8 cellular contexts compared by ENCODE assay signal in the genomic region with DNA sequence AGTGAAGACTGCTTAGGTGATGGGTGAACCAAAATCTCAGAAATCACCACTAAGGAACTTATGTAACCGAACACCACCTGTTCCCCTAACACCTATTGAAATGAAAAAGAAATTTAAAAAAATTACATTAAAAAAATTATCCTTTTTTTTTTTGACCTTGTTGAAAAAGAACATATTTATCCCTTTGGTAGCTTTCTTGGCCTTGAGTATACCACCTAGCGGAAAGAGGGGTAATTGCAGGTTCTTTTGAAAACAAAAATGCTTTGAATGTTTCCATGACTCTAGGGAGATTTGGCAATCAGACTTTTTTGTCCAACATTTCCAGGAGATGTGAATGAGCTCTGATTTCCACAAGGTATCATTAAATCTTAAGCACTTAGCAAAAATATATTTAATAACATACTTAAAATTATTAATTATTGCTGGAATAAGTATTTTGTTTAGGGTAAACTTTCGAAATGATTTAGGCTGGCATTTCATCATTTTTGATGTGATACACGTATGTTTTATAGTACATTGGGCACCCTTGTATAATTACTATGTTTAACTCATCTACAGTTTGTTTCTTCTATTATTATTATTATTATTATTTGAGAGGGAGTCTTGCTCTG. TPM values are rescaled to one million over a fixed set of nuclear protein-coding genes. Genes with fewer than 3 reads are reported as not detected.
DNase-seq lines count a peak whose midpoint lies in the region; ATAC-seq and TF ChIP-seq lines count a peak whose summit lies in the region.

No MANE protein-coding gene starts in this region.

- intact Hi-C loops in PC-3 (cut with micrococcal nuclease) (loop anchor here (5.0 kb wide), 1 partner anchor 263 kb away; no protein-coding TSS in a partner anchor), esophagus squamous epithelium (cut with DNase I) (no loop called here), prostate gland (cut with DNase I) (no loop called here)

- no peaks in the 10 kb centered on the region for H3K9me2 ChIP-seq in PC-3 (replicated peaks; ENCODE audit: low read length)

- TF ChIP-seq CTCF in AG04450 (IDR thresholded peaks at IDR 0.05; ENCODE audit: low read depth, low read length) (peak; percentile 51), GM12874 (IDR thresholded peaks at IDR 0.05; ENCODE audit: insufficient read depth, low read depth, low read length) (peak; percentile 52), PC-3 (conservative IDR thresholded peaks at IDR 0.05; ENCODE audit: low read depth, low read length) (peak; percentile 47), esophagus squamous epithelium (IDR thresholded peaks at IDR 0.05) (peak; percentile 16 to 62 (median 52)), prostate gland (IDR thresholded peaks at IDR 0.05) (peak; percentile 41 to 61 (median 47))

- H3K4me3 ChIP-seq in AG04450 (ENCODE audit: low read depth, low read length), result no peak overlapping the region
- H3K4me3 ChIP-seq in PC-3 (ENCODE audit: low read length), result no peak overlapping the region
- no peak overlapping the region for H3K4me3 ChIP-seq in esophagus squamous epithelium
- H3K4me3 ChIP-seq in prostate gland, result no peak overlapping the region

- no peak for DNase-seq in AG04450 (ENCODE audit: low read depth, low spot score)
- peak; percentile 39 for DNase-seq in PC-3
- DNase-seq in esophagus squamous epithelium (lab: John Stamatoyannopoulos, UW), result no peak
- DNase-seq in prostate gland (ENCODE audit: low spot score), result no peak
- no peak for DNase-seq in stimulated activated CD4-positive, alpha-beta T cell treated with anti-CD3 and anti-CD28 coated beads, Interleukin-2, amount 100 ng/mL, for 48 hours
- no peak for DNase-seq in inferior parietal cortex (ENCODE audit: extremely low spot score)

- no peaks in the 10 kb centered on the region for H3K4me1 ChIP-seq in PC-3 (ENCODE audit: insufficient read depth, low read length)
- no peaks in the 10 kb centered on the region for H3K4me1 ChIP-seq in esophagus squamous epithelium
- no peaks in the 10 kb centered on the region for H3K4me1 ChIP-seq in prostate gland (replicated peaks)

- H3K9ac ChIP-seq in PC-3 (ENCODE audit: low read length), result no peak overlapping the region

- H4K20me1 ChIP-seq in PC-3 (ENCODE audit: low read length), result no peaks in the 10 kb centered on the region

- H3K27ac ChIP-seq in AG04450 (ENCODE audit: low read depth, low read length) (no peak overlapping the region), PC-3 (ENCODE audit: low read length) (no peak overlapping the region), esophagus squamous epithelium (no peak overlapping the region), prostate gland (no peak overlapping the region)

- no peaks in the 10 kb centered on the region for H3K27me3 ChIP-seq in AG04450 (ENCODE audit: control insufficient read depth, insufficient read depth, low read length)
- no peaks in the 10 kb centered on the region for H3K27me3 ChIP-seq in PC-3 (ENCODE audit: low read length)
- no peaks in the 10 kb centered on the region for H3K27me3 ChIP-seq in esophagus squamous epithelium
- H3K27me3 ChIP-seq in prostate gland (replicated peaks; ENCODE audit: insufficient read depth), result no peaks in the 10 kb centered on the region

- no peak overlapping the region for H3K4me2 ChIP-seq in PC-3 (ENCODE audit: low read length)

- ATAC-seq in PC-3 (no peak), GM19397 (IDR thresholded peaks at IDR 0.05; ENCODE audit: unreplicated experiment) (no peak)

- H3K36me3 ChIP-seq in PC-3 (ENCODE audit: low read depth, low read length) (no peaks in the 10 kb centered on the region), esophagus squamous epithelium (no peaks in the 10 kb centered on the region), prostate gland (no peaks in the 10 kb centered on the region)

- no peak overlapping the region for H2AFZ ChIP-seq in PC-3 (ENCODE audit: low read length)

- TF ChIP-seq POLR2A in esophagus squamous epithelium (IDR thresholded peaks at IDR 0.05) (no peak), prostate gland (IDR thresholded peaks at IDR 0.05) (no peak)

- WGBS in esophagus squamous epithelium, 2 donors, result 58 to 67% methylated on average over 4 of the region's 4 CpGs
- 69% methylated on average over 4 of the region's 4 CpGs for WGBS in prostate gland

- BruUV-seq in PC-3 (replicated peaks; lab: Mats Ljungman, UMichigan), result no TSS peak

- H3K79me2 ChIP-seq in PC-3 (ENCODE audit: low read length), result no peaks in the 10 kb centered on the region

- CTCF ChIA-PET in AG04450 (lab: Charles Lee) (interaction anchor here (1.1 to 1.9 kb wide), 2 partner anchors 10 to 288 kb away, joined by 3 to 6 read pairs; no protein-coding TSS in a partner anchor), PC-3 (lab: Charles Lee) (no interaction called here)

- H3K9me3 ChIP-seq in AG04450 (ENCODE audit: control insufficient read depth, insufficient read depth, low read length) (peaks cover 30% of the 10 kb centered on the region), PC-3 (ENCODE audit: low read length) (no peaks in the 10 kb centered on the region), esophagus squamous epithelium (no peaks in the 10 kb centered on the region), prostate gland (no peaks in the 10 kb centered on the region)

- POLR2A ChIA-PET in AG04450 (lab: Yijun Ruan, JAX) (no interaction called here), PC-3 (lab: Charles Lee; ENCODE audit: unreplicated experiment) (no interaction called here)

- H3F3A ChIP-seq in PC-3 (ENCODE audit: low read length, unreplicated experiment), result no peaks in the 10 kb centered on the region

RNA-seq across cellular contexts. Expression of gene ELMO1, which starts 47.0 kb away (rescaled TPM):
- not detected in 2 replicates for polyA plus RNA-seq in AG04450 (2011; rRNA removed)
- polyA minus RNA-seq in AG04450 (2011; rRNA and poly(A)+ RNA removed), result 0.51 TPM in 1 of 2 replicates, not detected in the other
- total RNA-seq in PC-3 (2014; rRNA removed) (not detected in 2 replicates), esophagus squamous epithelium (10 to 100 TPM in 2 of 4 donors, 1 to 10 TPM in 1, under 1 TPM in 1; 0.68 to 36.6 (median 11.8) TPM), prostate gland (10 to 100 TPM in 1 of 2 donors, 1 to 10 TPM in 1; 6.7 to 19.3 TPM)
